In the genomic region with DNA sequence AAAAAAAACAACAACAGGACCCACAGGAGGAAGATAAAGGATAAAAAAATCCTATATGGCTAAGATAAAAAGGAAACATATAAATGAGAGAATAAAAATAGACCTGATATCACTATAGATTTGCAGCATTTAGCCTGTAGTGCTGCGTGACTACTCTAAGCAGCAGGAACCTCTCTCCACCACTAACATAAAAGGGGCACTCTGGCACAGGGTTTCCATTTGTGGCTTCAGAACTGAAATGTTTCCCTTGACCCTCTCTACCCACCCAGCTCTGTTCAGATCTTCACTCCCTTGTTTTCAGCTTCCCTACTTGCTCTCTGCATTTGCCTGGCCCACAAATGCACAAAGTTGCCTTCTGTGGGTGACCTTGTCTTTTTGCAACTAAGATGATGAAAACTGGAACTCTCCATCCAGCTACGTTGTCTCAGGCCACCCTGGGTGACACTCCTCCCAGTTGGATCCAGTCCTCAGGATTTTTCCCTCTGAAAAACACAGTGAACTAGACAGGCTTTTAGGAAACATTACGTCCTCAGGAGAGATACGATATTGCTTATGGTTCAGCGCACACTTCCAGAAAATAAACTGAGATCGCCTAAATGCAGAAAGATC, we compare ENCODE assay signal across 11 cellular contexts. TPM values are rescaled to one million over a fixed set of nuclear protein-coding genes. Genes with fewer than 3 reads are reported as not detected.
DNase-seq lines count a peak whose midpoint lies in the region; ATAC-seq and TF ChIP-seq lines count a peak whose summit lies in the region.
"Had no signal": no experiment of that assay in that cellular context is flagged by ENCODE, and none has a peak within 500 bp of the region (broad histone marks: within the 10 kb centered on the region; RNA-seq: fewer than 3 reads in every experiment).

No MANE protein-coding gene starts in this region.

- peaks cover 41% of the 10 kb centered on the region for H3K4me1 Mint-ChIP-seq in activated CD4-positive, alpha-beta T cell treated with anti-CD3 and anti-CD28 coated beads, Interleukin-2, amount 10 ng/mL, durations not matched to agents 24 days and 14 days
- H3K4me1 Mint-ChIP-seq in activated CD8-positive, alpha-beta T cell treated with anti-CD3 and anti-CD28 coated beads for 36 hours (ENCODE audit: low read depth) = peaks cover 57% of the 10 kb centered on the region
- H3K4me1 Mint-ChIP-seq in type B pancreatic cell (ENCODE audit: unreplicated experiment) = peaks cover 4% of the 10 kb centered on the region

- TF ChIP-seq CTCF in activated CD8-positive, alpha-beta T cell treated with anti-CD3 and anti-CD28 coated beads for 36 hours (IDR thresholded peaks at IDR 0.05) = no peak
- TF ChIP-seq CTCF in right atrium auricular region (IDR thresholded peaks at IDR 0.05) = no peak
- no peak for TF ChIP-seq CTCF in type B pancreatic cell (conservative IDR thresholded peaks at IDR 0.05)

- intact Hi-C loops in activated CD4-positive, alpha-beta T cell treated with anti-CD3 and anti-CD28 coated beads, Interleukin-2, amount 10 ng/mL, durations not matched to agents 24 days and 14 days (cut with micrococcal nuclease) = loop anchor here (5.0 kb wide), 2 partner anchors 242 to 352 kb away; partner anchors contain the start of gene CYP2R1
- intact Hi-C loops in activated CD8-positive, alpha-beta T cell treated with anti-CD3 and anti-CD28 coated beads for 36 hours (cut with micrococcal nuclease) = loop anchor here (5.0 to 10.0 kb wide), 2 partner anchors 102 to 225 kb away; partner anchors contain the start of gene PDE3B

- H3K9me3 ChIP-seq in right atrium auricular region = no peaks in the 10 kb centered on the region
- H3K9me3 ChIP-seq: ovary had no signal

- H3K4me1 ChIP-seq in right atrium auricular region = peaks cover 0 to 49% of the 10 kb centered on the region in 2 donors

- no peak overlapping the region for H3K4me3 ChIP-seq in right atrium auricular region
- H3K4me3 ChIP-seq: ovary had no signal

- no peaks in the 10 kb centered on the region for H3K36me3 ChIP-seq in right atrium auricular region
- H3K36me3 ChIP-seq: ovary had no signal

- ATAC-seq in activated CD8-positive, alpha-beta T cell treated with anti-CD3 and anti-CD28 coated beads for 36 hours = peak; percentile 50

- peak; percentile 54 for DNase-seq in activated CD4-positive, alpha-beta T cell treated with anti-CD3 and anti-CD28 coated beads, Interleukin-2, amount 10 ng/mL, durations not matched to agents 24 days and 14 days
- DNase-seq in activated CD4-positive, alpha-beta T cell treated with anti-CD3 and anti-CD28 coated beads for 4 hours = no peak
- DNase-seq in activated CD8-positive, alpha-beta T cell treated with anti-CD3 and anti-CD28 coated beads for 36 hours = peak; percentile 24
- peak; percentile 68 for DNase-seq in right atrium auricular region (ENCODE audit: low spot score)
- DNase-seq in type B pancreatic cell (ENCODE audit: extremely low spot score, unreplicated experiment) = no peak
- no peak for DNase-seq in foreskin melanocyte
- DNase-seq in amygdala (lab: John Stamatoyannopoulos, UW) = no peak
- no peak for DNase-seq in mucosa of gallbladder (ENCODE audit: low spot score)
- DNase-seq: KBM-7, NCI-H226, ovary had no signal

- H3K27me3 Mint-ChIP-seq in activated CD4-positive, alpha-beta T cell treated with anti-CD3 and anti-CD28 coated beads, Interleukin-2, amount 10 ng/mL, durations not matched to agents 24 days and 14 days = no peaks in the 10 kb centered on the region
- H3K27me3 Mint-ChIP-seq in activated CD8-positive, alpha-beta T cell treated with anti-CD3 and anti-CD28 coated beads for 36 hours = no peaks in the 10 kb centered on the region
- H3K27me3 Mint-ChIP-seq in type B pancreatic cell = no peaks in the 10 kb centered on the region

- H3K9me3 Mint-ChIP-seq in activated CD4-positive, alpha-beta T cell treated with anti-CD3 and anti-CD28 coated beads, Interleukin-2, amount 10 ng/mL, durations not matched to agents 24 days and 14 days = peaks cover 4% of the 10 kb centered on the region
- peaks cover 3% of the 10 kb centered on the region for H3K9me3 Mint-ChIP-seq in activated CD8-positive, alpha-beta T cell treated with anti-CD3 and anti-CD28 coated beads for 36 hours
- H3K9me3 Mint-ChIP-seq in type B pancreatic cell = no peaks in the 10 kb centered on the region

- POLR2A ChIA-PET in activated CD8-positive, alpha-beta T cell treated with anti-CD3 and anti-CD28 coated beads for 36 hours (lab: Charles Lee) = interaction anchor here (1.2 to 2.4 kb wide), 2 partner anchors 75 to 105 kb away, joined by 5 to 9 read pairs; partner anchors contain the start of gene PDE3B

- peaks cover 21% of the 10 kb centered on the region for H3K36me3 Mint-ChIP-seq in activated CD4-positive, alpha-beta T cell treated with anti-CD3 and anti-CD28 coated beads, Interleukin-2, amount 10 ng/mL, durations not matched to agents 24 days and 14 days (ENCODE audit: low read depth)
- peaks cover 14% of the 10 kb centered on the region for H3K36me3 Mint-ChIP-seq in activated CD8-positive, alpha-beta T cell treated with anti-CD3 and anti-CD28 coated beads for 36 hours (ENCODE audit: low read depth)
- H3K36me3 Mint-ChIP-seq in type B pancreatic cell = no peaks in the 10 kb centered on the region

- H3K27ac Mint-ChIP-seq in activated CD4-positive, alpha-beta T cell treated with anti-CD3 and anti-CD28 coated beads, Interleukin-2, amount 10 ng/mL, durations not matched to agents 24 days and 14 days = peak overlapping the region; percentile 21
- H3K27ac Mint-ChIP-seq in activated CD8-positive, alpha-beta T cell treated with anti-CD3 and anti-CD28 coated beads for 36 hours = peak overlapping the region; percentile 72
- H3K27ac Mint-ChIP-seq in type B pancreatic cell = peak overlapping the region; percentile 54

- CTCF ChIA-PET in activated CD8-positive, alpha-beta T cell treated with anti-CD3 and anti-CD28 coated beads for 36 hours (lab: Charles Lee) = interaction anchor here (1.1 kb wide), 2 partner anchors 22 to 368 kb away, joined by 4 to 6 read pairs; no protein-coding TSS in a partner anchor

- peak overlapping the region; percentile 25 for H3K4me3 Mint-ChIP-seq in activated CD4-positive, alpha-beta T cell treated with anti-CD3 and anti-CD28 coated beads, Interleukin-2, amount 10 ng/mL, durations not matched to agents 24 days and 14 days
- H3K4me3 Mint-ChIP-seq in activated CD8-positive, alpha-beta T cell treated with anti-CD3 and anti-CD28 coated beads for 36 hours = peak overlapping the region; percentile 3
- H3K4me3 Mint-ChIP-seq in type B pancreatic cell = no peak overlapping the region

- no peaks in the 10 kb centered on the region for H3K27me3 ChIP-seq in right atrium auricular region
- H3K27me3 ChIP-seq: ovary had no signal

- peak overlapping the region; percentile 52 to 73 for H3K27ac ChIP-seq in right atrium auricular region
- H3K27ac ChIP-seq: ovary had no signal

RNA-seq across cellular contexts. Expression of gene PSMA1, which starts 19.8 kb away (rescaled TPM):
- total RNA-seq in activated CD4-positive, alpha-beta T cell treated with anti-CD3 and anti-CD28 coated beads, Interleukin-2, amount 10 ng/mL, durations not matched to agents 24 days and 14 days = 334 and 344 TPM in 2 replicates
- total RNA-seq in activated CD8-positive, alpha-beta T cell treated with anti-CD3 and anti-CD28 coated beads for 36 hours = 100 to 1,000 TPM; 329 to 338 TPM
- total RNA-seq in right atrium auricular region = 100 to 1,000 TPM in 1 of 2 donors, 10 to 100 TPM in 1; 96.0 to 104 TPM
- total RNA-seq in type B pancreatic cell (ENCODE audit: low replicate concordance) = 126 and 150 TPM in 2 replicates
- total RNA-seq in mucosa of gallbladder = 106 TPM

RNA-seq across cellular contexts. Expression of gene COPB1, which starts 40.4 kb away (rescaled TPM):
- total RNA-seq in activated CD4-positive, alpha-beta T cell treated with anti-CD3 and anti-CD28 coated beads, Interleukin-2, amount 10 ng/mL, durations not matched to agents 24 days and 14 days = 91.8 and 93.5 TPM in 2 replicates
- 10 to 100 TPM; 90.9 to 93.5 TPM for total RNA-seq in activated CD8-positive, alpha-beta T cell treated with anti-CD3 and anti-CD28 coated beads for 36 hours
- 10 to 100 TPM; 61.0 to 61.3 TPM for total RNA-seq in right atrium auricular region
- total RNA-seq in type B pancreatic cell (ENCODE audit: low replicate concordance) = 108 and 130 TPM in 2 replicates
- total RNA-seq in mucosa of gallbladder = 92.2 TPM

Comparison
In these comparisons a context has a peak if more than half of its experiments do, and no peak if none do; other contexts are left out.
1. DNase-seq: peak in activated CD4-positive, alpha-beta T cell treated with anti-CD3 and anti-CD28 coated beads, Interleukin-2, amount 10 ng/mL, durations not matched to agents 24 days and 14 days (single experiment), activated CD8-positive, alpha-beta T cell treated with anti-CD3 and anti-CD28 coated beads for 36 hours (single experiment) and right atrium auricular region (single experiment); none in activated CD4-positive, alpha-beta T cell treated with anti-CD3 and anti-CD28 coated beads for 4 hours (0 of 2), type B pancreatic cell (single experiment), foreskin melanocyte (single experiment), amygdala (0 of 56) and mucosa of gallbladder (single experiment).
2. H3K27ac Mint-ChIP-seq: peak in every context shown above with its lines; median percentile 72 in activated CD8-positive, alpha-beta T cell treated with anti-CD3 and anti-CD28 coated beads for 36 hours; 54 in type B pancreatic cell; 21 in activated CD4-positive, alpha-beta T cell treated with anti-CD3 and anti-CD28 coated beads, Interleukin-2, amount 10 ng/mL, durations not matched to agents 24 days and 14 days.